9 cellular contexts compared by ENCODE assay signal in the genomic region with DNA sequence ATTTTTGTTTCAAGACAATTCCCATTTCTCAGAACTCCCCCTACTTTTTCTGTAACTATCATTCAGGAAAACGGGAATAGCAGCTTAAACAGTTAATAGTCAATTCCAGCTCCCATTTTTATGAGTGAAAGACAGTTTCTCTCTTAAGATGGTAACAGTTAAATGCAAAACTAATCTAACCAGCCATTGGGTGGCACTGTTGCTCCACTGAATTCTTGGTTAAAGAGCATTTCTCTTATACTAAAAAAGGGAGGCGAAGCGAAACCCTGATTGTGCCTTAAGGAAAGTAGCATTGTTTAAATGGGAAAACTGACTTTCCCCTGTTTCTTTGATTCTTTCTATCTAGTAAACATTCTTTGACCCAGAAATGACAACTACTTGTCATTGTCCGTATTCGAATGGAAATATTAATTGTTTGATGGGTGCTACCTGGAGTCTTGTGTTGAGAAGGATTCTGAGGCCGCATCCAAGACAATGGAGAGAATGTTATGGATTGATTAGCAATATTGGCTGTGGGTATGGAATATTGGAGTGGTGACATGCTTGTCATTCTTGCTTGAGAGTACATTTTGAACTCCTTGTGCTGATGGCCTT.
DNase-seq lines count a peak whose midpoint lies in the region; ATAC-seq and TF ChIP-seq lines count a peak whose summit lies in the region.
"Had no signal": no experiment of that assay in that cellular context is flagged by ENCODE, and none has a peak within 500 bp of the region (broad histone marks: within the 10 kb centered on the region; RNA-seq: fewer than 3 reads in every experiment).

No MANE protein-coding gene starts in this region.

- H2AFZ ChIP-seq in osteoblast (ENCODE audit: low read length) = peak overlapping the region; percentile 40

- no peaks in the 10 kb centered on the region for H3K36me3 Mint-ChIP-seq in activated T-helper 17 cell treated with anti-CD3 and anti-CD28 coated beads, Interleukin-2, amount 50 U/mL, for 72 hours (ENCODE audit: low read depth)

- H3K4me1 ChIP-seq in osteoblast (ENCODE audit: insufficient read depth, low read length) = peaks cover 7% of the 10 kb centered on the region

- H3K4me1 Mint-ChIP-seq in activated T-helper 17 cell treated with anti-CD3 and anti-CD28 coated beads, Interleukin-2, amount 50 U/mL, for 72 hours = no peaks in the 10 kb centered on the region

- no peak overlapping the region for H3K27ac Mint-ChIP-seq in activated T-helper 17 cell treated with anti-CD3 and anti-CD28 coated beads, Interleukin-2, amount 50 U/mL, for 72 hours
- H3K27ac Mint-ChIP-seq: stimulated activated naive CD8-positive, alpha-beta T cell treated with anti-CD3 and anti-CD28 coated beads, Interleukin-15, Interleukin-2, amounts not matched to agents 100 ng/mL and 50 ng/mL, for 24 hours had no signal

- no peaks in the 10 kb centered on the region for H3K9me3 ChIP-seq in osteoblast (ENCODE audit: low read depth, low read length)

- H3K36me3 ChIP-seq in osteoblast (ENCODE audit: insufficient read depth, low read length) = no peaks in the 10 kb centered on the region

- no peaks in the 10 kb centered on the region for H3K27me3 ChIP-seq in osteoblast (ENCODE audit: insufficient read depth, low read length)

- H3K4me3 ChIP-seq in fibroblast of the aortic adventitia (ENCODE audit: low read depth, low read length) = no peak overlapping the region
- no peak overlapping the region for H3K4me3 ChIP-seq in osteoblast (ENCODE audit: insufficient read depth, low read length)

- TF ChIP-seq POLR2A in GM18505 (IDR thresholded peaks at IDR 0.05; ENCODE audit: borderline replicate concordance, extremely low read depth, insufficient read depth, insufficient read length) = no peak

- DNase-seq in COLO829 (ENCODE audit: low spot score) (peak; percentile 34), NCI-H1092 (lab: John Stamatoyannopoulos, UW) (peak; percentile 17), T1000 (lab: John Stamatoyannopoulos, UW) (peak; percentile 40), fibroblast of the aortic adventitia (ENCODE audit: low read depth) (peak; percentile 95), osteoblast (ENCODE audit: insufficient read length, low spot score, missing footprints) (no peak)

- peak; percentile 65 for TF ChIP-seq CTCF in fibroblast of the aortic adventitia (IDR thresholded peaks at IDR 0.05; ENCODE audit: insufficient read depth, low read length)
- TF ChIP-seq CTCF in osteoblast (IDR thresholded peaks at IDR 0.05; ENCODE audit: extremely low read depth, low read depth, low read length) = peak; percentile 75

- H3K27ac ChIP-seq in osteoblast (ENCODE audit: low read depth, low read length) = no peak overlapping the region

- no peaks in the 10 kb centered on the region for H3K79me2 ChIP-seq in osteoblast (ENCODE audit: insufficient read depth, low read length)

- H3K27me3 Mint-ChIP-seq in activated T-helper 17 cell treated with anti-CD3 and anti-CD28 coated beads, Interleukin-2, amount 50 U/mL, for 72 hours = no peaks in the 10 kb centered on the region
- H3K27me3 Mint-ChIP-seq: stimulated activated naive CD8-positive, alpha-beta T cell treated with anti-CD3 and anti-CD28 coated beads, Interleukin-15, Interleukin-2, amounts not matched to agents 100 ng/mL and 50 ng/mL, for 24 hours had no signal

- peak; percentile 83 for ATAC-seq in GM18505 (IDR thresholded peaks at IDR 0.05; ENCODE audit: unreplicated experiment)
- ATAC-seq in HG02840 (IDR thresholded peaks at IDR 0.05; ENCODE audit: low FRiP score, unreplicated experiment) = peak; percentile 76
- no peak for ATAC-seq in activated T-helper 17 cell treated with anti-CD3 and anti-CD28 coated beads, Interleukin-2, amount 50 U/mL, for 72 hours (replicated peaks)

- no peaks in the 10 kb centered on the region for H4K20me1 ChIP-seq in osteoblast (ENCODE audit: insufficient read depth, low read length)

- H3K4me2 ChIP-seq in osteoblast (ENCODE audit: insufficient read depth, low read length) = peak overlapping the region; percentile 47

- no peak overlapping the region for H3K4me3 Mint-ChIP-seq in activated T-helper 17 cell treated with anti-CD3 and anti-CD28 coated beads, Interleukin-2, amount 50 U/mL, for 72 hours
- H3K4me3 Mint-ChIP-seq: stimulated activated naive CD8-positive, alpha-beta T cell treated with anti-CD3 and anti-CD28 coated beads, Interleukin-15, Interleukin-2, amounts not matched to agents 100 ng/mL and 50 ng/mL, for 24 hours had no signal

- no peaks in the 10 kb centered on the region for H3K9me3 Mint-ChIP-seq in activated T-helper 17 cell treated with anti-CD3 and anti-CD28 coated beads, Interleukin-2, amount 50 U/mL, for 72 hours
- H3K9me3 Mint-ChIP-seq: stimulated activated naive CD8-positive, alpha-beta T cell treated with anti-CD3 and anti-CD28 coated beads, Interleukin-15, Interleukin-2, amounts not matched to agents 100 ng/mL and 50 ng/mL, for 24 hours had no signal
